18 cellular contexts compared by ENCODE assay signal in genomic region chr1:30172757-30173156, GRCh38.
A peak's percentile ranks its signal among the peaks of the same experiment; 100 is the strongest.
DNase-seq lines count a peak whose midpoint lies in the region; ATAC-seq and TF ChIP-seq lines count a peak whose summit lies in the region.
"Had no signal": no experiment of that assay in that cellular context is flagged by ENCODE, and none has a peak within 500 bp of the region (broad histone marks: within the 10 kb centered on the region; RNA-seq: fewer than 3 reads in every experiment).

No MANE protein-coding gene starts in this region.

- H3K9me3 Mint-ChIP-seq in activated CD4-positive, alpha-beta T cell treated with anti-CD3 and anti-CD28 coated beads, Interleukin-2, amount 10 ng/mL, durations not matched to agents 24 days and 14 days = no peaks in the 10 kb centered on the region
- H3K9me3 Mint-ChIP-seq: CD4-positive, alpha-beta T cell had no signal

- no peak overlapping the region for H3K4me3 Mint-ChIP-seq in activated CD4-positive, alpha-beta T cell treated with anti-CD3 and anti-CD28 coated beads, Interleukin-2, amount 10 ng/mL, durations not matched to agents 24 days and 14 days
- H3K4me3 Mint-ChIP-seq: CD4-positive, alpha-beta T cell; H9 had no signal

- H3K27me3 ChIP-seq in esophagus muscularis mucosa (no peaks in the 10 kb centered on the region), psoas muscle (ENCODE audit: insufficient read depth in 3 of 3, low read length in 2 of 3) (peaks cover 0 to 3% (median 0%) of the 10 kb centered on the region in 3 donors)

- no peak for TF ChIP-seq POLR2A in esophagus muscularis mucosa (IDR thresholded peaks at IDR 0.05; ENCODE audit: low read depth)

- no peaks in the 10 kb centered on the region for H3K36me3 Mint-ChIP-seq in activated CD4-positive, alpha-beta T cell treated with anti-CD3 and anti-CD28 coated beads, Interleukin-2, amount 10 ng/mL, durations not matched to agents 24 days and 14 days (ENCODE audit: low read depth)

- TF ChIP-seq CTCF in esophagus muscularis mucosa (IDR thresholded peaks at IDR 0.05) = no peak
- no peak for TF ChIP-seq CTCF in psoas muscle (IDR thresholded peaks at IDR 0.05)

- H3K4me1 ChIP-seq in esophagus muscularis mucosa (no peaks in the 10 kb centered on the region), psoas muscle (no peaks in the 10 kb centered on the region)
- H3K4me1 ChIP-seq: A549, Caco-2 had no signal

- intact Hi-C loops in activated CD4-positive, alpha-beta T cell treated with anti-CD3 and anti-CD28 coated beads, Interleukin-2, amount 10 ng/mL, durations not matched to agents 24 days and 14 days (cut with micrococcal nuclease) = no loop called here
- intact Hi-C loops in esophagus muscularis mucosa (cut with DNase I) = no loop called here
- intact Hi-C loops in sciatic nerve (cut with DNase I) = no loop called here
- intact Hi-C loops in psoas muscle (cut with DNase I) = no loop called here

- ATAC-seq in sciatic nerve (no peak), psoas muscle (no peak)
- ATAC-seq: A549, HepG2 had no signal

- no peaks in the 10 kb centered on the region for H3K9me3 ChIP-seq in esophagus muscularis mucosa
- no peaks in the 10 kb centered on the region for H3K9me3 ChIP-seq in psoas muscle
- H3K9me3 ChIP-seq: A549, Caco-2 had no signal

- WGBS in esophagus muscularis mucosa = 81% methylated on average over 2 of the region's 2 CpGs
- 73 to 75% (median 74%) methylated on average over 2 of the region's 2 CpGs for WGBS in psoas muscle, 3 donors

- H3K4me3 ChIP-seq in esophagus muscularis mucosa (no peak overlapping the region), psoas muscle (no peak overlapping the region)
- H3K4me3 ChIP-seq: A549 had no signal

- no peaks in the 10 kb centered on the region for H3K4me1 Mint-ChIP-seq in activated CD4-positive, alpha-beta T cell treated with anti-CD3 and anti-CD28 coated beads, Interleukin-2, amount 10 ng/mL, durations not matched to agents 24 days and 14 days

- peak; percentile 43 for DNase-seq in activated CD4-positive, alpha-beta T cell treated with anti-CD3 and anti-CD28 coated beads, Interleukin-2, amount 10 ng/mL, durations not matched to agents 24 days and 14 days
- DNase-seq in activated CD4-positive, alpha-beta T cell treated with anti-CD3 and anti-CD28 coated beads, Interleukin-2, amount 50 U/mL, for 4 hours = no peak
- DNase-seq in esophagus muscularis mucosa (ENCODE audit: extremely low spot score) = peak; percentile 29
- DNase-seq in sciatic nerve (ENCODE audit: low spot score) = peak; percentile 8
- DNase-seq in activated naive CD4-positive, alpha-beta T cell (lab: John Stamatoyannopoulos, UW) = no peak
- no peak for DNase-seq in psoas muscle
- DNase-seq in SHP77 (lab: John Stamatoyannopoulos, UW) = no peak
- DNase-seq in substantia nigra (lab: John Stamatoyannopoulos, UW) = no peak
- DNase-seq: AML-193; Caco-2; CD4-positive, alpha-beta T cell; GDM1; GOT3; H9 had no signal

- TF ChIP-seq EP300 in esophagus muscularis mucosa (IDR thresholded peaks at IDR 0.05) = no peak

- no peak overlapping the region for H3K27ac Mint-ChIP-seq in activated CD4-positive, alpha-beta T cell treated with anti-CD3 and anti-CD28 coated beads, Interleukin-2, amount 10 ng/mL, durations not matched to agents 24 days and 14 days
- H3K27ac Mint-ChIP-seq: CD4-positive, alpha-beta T cell; H9 had no signal

- peaks cover 18% of the 10 kb centered on the region for H3K27me3 Mint-ChIP-seq in activated CD4-positive, alpha-beta T cell treated with anti-CD3 and anti-CD28 coated beads, Interleukin-2, amount 10 ng/mL, durations not matched to agents 24 days and 14 days

- H3K27ac ChIP-seq in esophagus muscularis mucosa (replicated peaks in 1 of 4) = no peak overlapping the region
- no peak overlapping the region for H3K27ac ChIP-seq in psoas muscle
- H3K27ac ChIP-seq in substantia nigra (ENCODE audit: low read depth, low read length, poor library complexity, severe bottlenecking) = no peak overlapping the region
- H3K27ac ChIP-seq: 22Rv1, A549, C4-2B had no signal

- H3K36me3 ChIP-seq in esophagus muscularis mucosa = no peaks in the 10 kb centered on the region
- H3K36me3 ChIP-seq in psoas muscle (ENCODE audit: insufficient read depth in 1 of 2, low read depth in 1 of 2) = no peaks in the 10 kb centered on the region

Comparison
In these comparisons a context has a peak if more than half of its experiments do, and no peak if none do; other contexts are left out.
1. DNase-seq: peak in activated CD4-positive, alpha-beta T cell treated with anti-CD3 and anti-CD28 coated beads, Interleukin-2, amount 10 ng/mL, durations not matched to agents 24 days and 14 days (single experiment), esophagus muscularis mucosa (single experiment) and sciatic nerve (single experiment); none in activated CD4-positive, alpha-beta T cell treated with anti-CD3 and anti-CD28 coated beads, Interleukin-2, amount 50 U/mL, for 4 hours (0 of 2), activated naive CD4-positive, alpha-beta T cell (0 of 4), psoas muscle (0 of 2), SHP77 (0 of 2) and substantia nigra (0 of 49).